8 cellular contexts compared by ENCODE assay signal in the genomic region with DNA sequence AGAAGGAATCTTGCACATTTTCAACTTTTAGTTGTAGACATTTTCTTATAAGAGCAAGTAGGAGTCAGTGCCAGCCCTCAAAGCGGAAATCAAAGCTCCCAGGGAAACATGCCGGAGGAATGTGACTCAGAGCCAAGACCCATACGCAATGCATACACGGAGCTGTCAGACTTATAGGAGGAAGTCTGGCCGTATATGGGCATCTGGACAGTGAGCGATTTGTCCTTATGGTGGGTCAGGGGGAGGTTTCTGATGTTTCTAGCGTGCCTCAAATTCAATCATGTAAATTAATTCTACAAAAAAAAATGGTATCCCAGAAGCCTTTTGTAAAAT. TPM values are rescaled to one million over a fixed set of nuclear protein-coding genes. Genes with fewer than 3 reads are reported as not detected.
DNase-seq lines count a peak whose midpoint lies in the region; ATAC-seq and TF ChIP-seq lines count a peak whose summit lies in the region.

No MANE protein-coding gene starts in this region.

- H3K4me3 ChIP-seq in tibial artery, result peak overlapping the region; percentile 13 to 22

- peak overlapping the region; percentile 62 to 94 for H3K27ac ChIP-seq in tibial artery

- H3K9me3 Mint-ChIP-seq in MCF 10A (ENCODE audit: unreplicated experiment), result no peaks in the 10 kb centered on the region
- H3K9me3 Mint-ChIP-seq in activated CD4-positive, alpha-beta T cell treated with anti-CD3 and anti-CD28 coated beads, Interleukin-2, amount 10 ng/mL, durations not matched to agents 24 days and 14 days, result no peaks in the 10 kb centered on the region

- no peak for TF ChIP-seq RAD21 in Ishikawa (IDR thresholded peaks at IDR 0.05; ENCODE audit: low read depth)

- intact Hi-C loops in MCF 10A (cut with micrococcal nuclease), result no loop called here
- intact Hi-C loops in left colon (cut with DNase I, micrococcal nuclease), result no loop called here
- intact Hi-C loops in tibial artery (cut with DNase I; ENCODE audit: low total_unique reads), result loop anchor here (5.0 kb wide), 1 partner anchor 178 kb away; no protein-coding TSS in a partner anchor
- intact Hi-C loops in activated CD4-positive, alpha-beta T cell treated with anti-CD3 and anti-CD28 coated beads, Interleukin-2, amount 10 ng/mL, durations not matched to agents 24 days and 14 days (cut with micrococcal nuclease), result no loop called here

- H3K36me3 ChIP-seq in tibial artery, result peaks cover 0 to 6% (median 0%) of the 10 kb centered on the region in 3 donors

- ATAC-seq in left colon, result peak; percentile 62
- no peak for ATAC-seq in HG02759 (IDR thresholded peaks at IDR 0.05; ENCODE audit: unreplicated experiment)

- POLR2A ChIA-PET in MCF 10A (lab: Yijun Ruan, JAX), result interaction anchor here (0.6 to 1.3 kb wide), 8 partner anchors 13 to 161 kb away, joined by 3 to 8 read pairs (median 4); no protein-coding TSS in a partner anchor

- peak overlapping the region; percentile 8 for H3K4me3 Mint-ChIP-seq in MCF 10A (ENCODE audit: unreplicated experiment)
- H3K4me3 Mint-ChIP-seq in activated CD4-positive, alpha-beta T cell treated with anti-CD3 and anti-CD28 coated beads, Interleukin-2, amount 10 ng/mL, durations not matched to agents 24 days and 14 days, result no peak overlapping the region

- DNase-seq in MCF 10A (ENCODE audit: unreplicated experiment) (peak; percentile 92), left colon (peak; percentile 68 to 85), tibial artery (peak in 1 of 2 donors; percentile 70), NCI-H2171 (lab: John Stamatoyannopoulos, UW) (no peak), NCI-H2107 (lab: John Stamatoyannopoulos, UW) (no peak)
- DNase-seq in activated CD4-positive, alpha-beta T cell treated with anti-CD3 and anti-CD28 coated beads, Interleukin-2, amount 10 ng/mL, durations not matched to agents 24 days and 14 days, result no peak

- CTCF ChIA-PET in MCF 10A (lab: Yijun Ruan, JAX), result interaction anchor here (0.6 to 1.3 kb wide), 7 partner anchors 161 to 1968 kb away, joined by 3 to 6 read pairs (median 4); no protein-coding TSS in a partner anchor

- H3K27me3 ChIP-seq in tibial artery, result no peaks in the 10 kb centered on the region

- H3K9me3 ChIP-seq in tibial artery, result no peaks in the 10 kb centered on the region

- peak overlapping the region; percentile 87 for H3K27ac Mint-ChIP-seq in MCF 10A (ENCODE audit: low read depth, unreplicated experiment)
- H3K27ac Mint-ChIP-seq in activated CD4-positive, alpha-beta T cell treated with anti-CD3 and anti-CD28 coated beads, Interleukin-2, amount 10 ng/mL, durations not matched to agents 24 days and 14 days, result no peak overlapping the region

- H3K4me1 Mint-ChIP-seq in MCF 10A (ENCODE audit: insufficient read depth, unreplicated experiment), result peaks cover 36% of the 10 kb centered on the region
- H3K4me1 Mint-ChIP-seq in activated CD4-positive, alpha-beta T cell treated with anti-CD3 and anti-CD28 coated beads, Interleukin-2, amount 10 ng/mL, durations not matched to agents 24 days and 14 days, result peaks cover 5% of the 10 kb centered on the region

- peak; percentile 42; the same call in 1 of the 2 replicates for TF ChIP-seq EP300 in Ishikawa (IDR thresholded peaks at IDR 0.05; ENCODE audit: borderline replicate concordance)

- no peaks in the 10 kb centered on the region for H3K27me3 Mint-ChIP-seq in MCF 10A (ENCODE audit: insufficient read depth, unreplicated experiment)
- H3K27me3 Mint-ChIP-seq in activated CD4-positive, alpha-beta T cell treated with anti-CD3 and anti-CD28 coated beads, Interleukin-2, amount 10 ng/mL, durations not matched to agents 24 days and 14 days, result peaks cover 42% of the 10 kb centered on the region

- peaks cover 0 to 40% (median 24%) of the 10 kb centered on the region in 4 donors for H3K4me1 ChIP-seq in tibial artery

- peaks cover 17% of the 10 kb centered on the region for H3K36me3 Mint-ChIP-seq in MCF 10A (ENCODE audit: insufficient read depth, unreplicated experiment)
- H3K36me3 Mint-ChIP-seq in activated CD4-positive, alpha-beta T cell treated with anti-CD3 and anti-CD28 coated beads, Interleukin-2, amount 10 ng/mL, durations not matched to agents 24 days and 14 days (ENCODE audit: low read depth), result no peaks in the 10 kb centered on the region

- TF ChIP-seq CTCF in MCF 10A (IDR thresholded peaks at IDR 0.05; ENCODE audit: unreplicated experiment) (no peak), tibial artery (IDR thresholded peaks at IDR 0.05) (no peak)

- BruUV-seq in MCF 10A (replicated peaks; lab: Mats Ljungman, UMichigan), result no TSS peak

TF ChIP-seq in Ishikawa, 13 proteins besides CTCF, POLR2A, EP300 and RAD21:
- TF ChIP-seq TCF12 (IDR thresholded peaks at IDR 0.05; ENCODE audit: low read depth) (no peak), CREB1 (IDR thresholded peaks at IDR 0.05; ENCODE audit: low read depth) (no peak), FOXM1 (IDR thresholded peaks at IDR 0.05; ENCODE audit: borderline replicate concordance, low read depth) (0 out of 2 replicates have a peak, but pooled peaks have one; percentile 38), NFIC (IDR thresholded peaks at IDR 0.05) (peak; percentile 81), YY1 (IDR thresholded peaks at IDR 0.05; ENCODE audit: low read depth) (peak; percentile 45; the same call in 1 of the 2 replicates), CEBPB (IDR thresholded peaks at IDR 0.05) (peak; percentile 54; the same call in 1 of the 2 replicates), TEAD4 (IDR thresholded peaks at IDR 0.05) (peak; percentile 86), TAF1 (IDR thresholded peaks at IDR 0.05; ENCODE audit: low read depth) (no peak), ZBTB7A (IDR thresholded peaks at IDR 0.05; ENCODE audit: low read depth) (no peak)
- TF ChIP-seq, protein P1, sequence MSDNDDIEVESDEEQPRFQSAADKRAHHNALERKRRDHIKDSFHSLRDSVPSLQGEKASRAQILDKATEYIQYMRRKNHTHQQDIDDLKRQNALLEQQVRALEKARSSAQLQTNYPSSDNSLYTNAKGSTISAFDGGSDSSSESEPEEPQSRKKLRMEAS (IDR thresholded peaks at IDR 0.05), result peak; percentile 40; the same call in 1 of the 2 replicates
- TF ChIP-seq, protein P2, sequence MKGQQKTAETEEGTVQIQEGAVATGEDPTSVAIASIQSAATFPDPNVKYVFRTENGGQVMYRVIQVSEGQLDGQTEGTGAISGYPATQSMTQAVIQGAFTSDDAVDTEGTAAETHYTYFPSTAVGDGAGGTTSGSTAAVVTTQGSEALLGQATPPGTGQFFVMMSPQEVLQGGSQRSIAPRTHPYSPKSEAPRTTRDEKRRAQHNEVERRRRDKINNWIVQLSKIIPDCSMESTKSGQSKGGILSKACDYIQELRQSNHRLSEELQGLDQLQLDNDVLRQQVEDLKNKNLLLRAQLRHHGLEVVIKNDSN (IDR thresholded peaks at IDR 0.05), result no peak

RNA-seq across cellular contexts. Expression of a gene that starts 3.6 kb away (rescaled TPM):
- total RNA-seq in MCF 10A (2022) (10.9 and 49.4 TPM in 2 replicates), left colon (10 to 100 TPM; 34.4 to 37.8 TPM)
- total RNA-seq in activated CD4-positive, alpha-beta T cell treated with anti-CD3 and anti-CD28 coated beads, Interleukin-2, amount 10 ng/mL, durations not matched to agents 24 days and 14 days, result not detected in 2 replicates

Comparison
In these comparisons a context has a peak if more than half of its experiments do, and no peak if none do; other contexts are left out.
1. DNase-seq: peak in MCF 10A (single experiment) and left colon (2 of 2); none in NCI-H2171 (single experiment), activated CD4-positive, alpha-beta T cell treated with anti-CD3 and anti-CD28 coated beads, Interleukin-2, amount 10 ng/mL, durations not matched to agents 24 days and 14 days (single experiment) and NCI-H2107 (single experiment).
2. RNA of a gene that starts 3.6 kb away (total RNA-seq): 10.9 to 49.4 TPM in MCF 10A and 34.4 to 37.8 TPM in left colon; not detected in activated CD4-positive, alpha-beta T cell treated with anti-CD3 and anti-CD28 coated beads, Interleukin-2, amount 10 ng/mL, durations not matched to agents 24 days and 14 days; every median in the first group is over 10 times any median in the second.